ENCODE assay signal across 31 cellular contexts in genomic region chr18:79537758-79538157, GRCh38.
"Had no signal": no experiment of that assay in that cellular context is flagged by ENCODE, and none has a peak within 500 bp of the region (broad histone marks: within the 10 kb centered on the region; RNA-seq: fewer than 3 reads in every experiment).

No MANE protein-coding gene starts in this region.

- H3K4me1 ChIP-seq: heart right ventricle, left lung, parathyroid adenoma, right lobe of liver, transverse colon, upper lobe of right lung, uterus had no signal

- H3K9ac ChIP-seq: neural progenitor cell, parathyroid adenoma had no signal

- H3K27me3 Mint-ChIP-seq: naive thymus-derived CD4-positive, alpha-beta T cell had no signal

- H3K4me3 ChIP-seq: esophagus squamous epithelium, heart right ventricle, left lung, neural progenitor cell, right lobe of liver, smooth muscle cell, suprapubic skin, transverse colon, upper lobe of right lung, uterus had no signal

- DNase-seq: effector CD8-positive, alpha-beta T cell; erythroblast; esophagus squamous epithelium; foreskin melanocyte; glutamatergic neuron; heart right ventricle; hippocampal formation; left cardiac atrium; mesenchymal stem cell; midbrain; naive thymus-derived CD4-positive, alpha-beta T cell; right lobe of liver; stimulated activated CD4-positive, alpha-beta T cell treated with anti-CD3 and anti-CD28 coated beads, Interleukin-12 subunit alpha, Interleukin-12 subunit beta, amount 100 ng/mL, for 4 hours; stimulated activated CD4-positive, alpha-beta T cell treated with anti-CD3 and anti-CD28 coated beads, Interleukin-1b, Interleukin-23, amount 100 ng/mL, for 48 hours; stimulated activated CD4-positive, alpha-beta T cell treated with anti-CD3 and anti-CD28 coated beads, Interleukin-4, amount 100 ng/mL, for 1 hour; stimulated activated CD8-positive, alpha-beta memory T cell treated with anti-CD3 and anti-CD28 coated beads, Interleukin-4, amount 100 ng/mL, for 48 hours; stimulated activated naive CD4-positive, alpha-beta T cell; stimulated activated naive CD8-positive, alpha-beta T cell treated with anti-CD3 and anti-CD28 coated beads, Interleukin-15, amount 100 ng/mL, for 72 hours; transverse colon; upper lobe of right lung had no signal

- H3K36me3 Mint-ChIP-seq: neural progenitor cell had no signal

- H3K27me3 ChIP-seq: heart right ventricle, right lobe of liver, suprapubic skin, transverse colon, uterus had no signal

- H3K9me3 ChIP-seq: right lobe of liver, suprapubic skin, upper lobe of right lung, uterus had no signal

- H2AFZ ChIP-seq: neural progenitor cell, parathyroid adenoma had no signal

- FAIRE-seq: endometrium, islet of Langerhans had no signal

- H3K79me2 ChIP-seq: parathyroid adenoma had no signal

- H3K4me3 Mint-ChIP-seq: dendritic cell treated with granulocyte-macrophage colony-stimulating factor and Interleukin-4, amounts not matched to agents 40 ng/mL and 50 ng/mL, for 4 days; nephron; neural progenitor cell; stimulated activated naive CD8-positive, alpha-beta T cell treated with anti-CD3 and anti-CD28 coated beads, Interleukin-15, amount 100 ng/mL, for 72 hours had no signal

- H3K27ac Mint-ChIP-seq: dendritic cell treated with granulocyte-macrophage colony-stimulating factor and Interleukin-4, amounts not matched to agents 40 ng/mL and 50 ng/mL, for 4 days; nephron; neural progenitor cell; progenitor cell of endocrine pancreas; stimulated activated naive CD8-positive, alpha-beta T cell treated with anti-CD3 and anti-CD28 coated beads, Interleukin-15, amount 100 ng/mL, for 72 hours had no signal

- H3K4me1 Mint-ChIP-seq: naive thymus-derived CD4-positive, alpha-beta T cell; neural progenitor cell had no signal

- H3K4me2 ChIP-seq: neural progenitor cell, smooth muscle cell had no signal

- H3K27ac ChIP-seq: esophagus squamous epithelium, heart right ventricle, left lung, neural progenitor cell, parathyroid adenoma, right lobe of liver, suprapubic skin, transverse colon, upper lobe of right lung, uterus had no signal

- ATAC-seq: heart right ventricle; left cardiac atrium; left lung; naive thymus-derived CD4-positive, alpha-beta T cell; right lobe of liver; stimulated activated naive CD8-positive, alpha-beta T cell treated with anti-CD3 and anti-CD28 coated beads, Interleukin-15, amount 100 ng/mL, for 72 hours; upper lobe of right lung had no signal

- H3K36me3 ChIP-seq: esophagus squamous epithelium, heart right ventricle, left lung, neural progenitor cell, right lobe of liver, suprapubic skin, transverse colon, upper lobe of right lung, uterus had no signal
